ENCODE assay signal across 19 cellular contexts in genomic region chr16:77663711-77664110, GRCh38. TPM values are rescaled to one million over a fixed set of nuclear protein-coding genes. Genes with fewer than 3 reads are reported as not detected.
DNase-seq lines count a peak whose midpoint lies in the region; ATAC-seq, FAIRE-seq and TF ChIP-seq lines count a peak whose summit lies in the region.
"Had no signal": no experiment of that assay in that cellular context is flagged by ENCODE, and none has a peak within 500 bp of the region (broad histone marks: within the 10 kb centered on the region; RNA-seq: fewer than 3 reads in every experiment).

No MANE protein-coding gene starts in this region.

- FAIRE-seq in D721Med (lab: Jason Lieb, UNC) = no peak
- FAIRE-seq: GM12878, H54 had no signal

- H3K9me3 Mint-ChIP-seq in progenitor cell of endocrine pancreas (ENCODE audit: low read depth) = peaks cover 7% of the 10 kb centered on the region

- H3K4me3 Mint-ChIP-seq in progenitor cell of endocrine pancreas (ENCODE audit: low read depth) = no peak overlapping the region
- H3K4me3 Mint-ChIP-seq: CD4-positive, alpha-beta memory T cell; HFFc6 had no signal

- peaks cover 4% of the 10 kb centered on the region for H3K4me1 Mint-ChIP-seq in progenitor cell of endocrine pancreas (ENCODE audit: low read depth)
- H3K4me1 Mint-ChIP-seq: CD4-positive, alpha-beta memory T cell had no signal

- H3K27ac Mint-ChIP-seq in progenitor cell of endocrine pancreas = peak overlapping the region; percentile 33
- H3K27ac Mint-ChIP-seq: CD4-positive, alpha-beta memory T cell; HFFc6 had no signal

- peaks cover 10% of the 10 kb centered on the region for H3K27me3 Mint-ChIP-seq in progenitor cell of endocrine pancreas

- H3K27ac ChIP-seq in WERI-Rb-1 = peak overlapping the region; percentile 44

- no peak for ATAC-seq in HG03571 (IDR thresholded peaks at IDR 0.05; ENCODE audit: unreplicated experiment)
- ATAC-seq: GM12878 had no signal

- H3K27me3 ChIP-seq in WERI-Rb-1 (ENCODE audit: insufficient read depth, low read depth, severe bottlenecking) = no peaks in the 10 kb centered on the region

- TF ChIP-seq CTCF in D721Med (IDR thresholded peaks at IDR 0.05; ENCODE audit: insufficient read depth, missing control alignments) (no peak), WERI-Rb-1 (IDR thresholded peaks at IDR 0.05; ENCODE audit: low read depth, low read length) (no peak), progenitor cell of endocrine pancreas (IDR thresholded peaks at IDR 0.05; ENCODE audit: unreplicated experiment) (no peak)

- no peaks in the 10 kb centered on the region for H3K36me3 ChIP-seq in WERI-Rb-1
- H3K36me3 ChIP-seq: HAP-1 had no signal

- DNase-seq in D721Med (ENCODE audit: insufficient read length, low spot score) = peak; percentile 17
- DNase-seq in NCI-H524 treated with DMSO at 0.1 percent for 48 hours (lab: John Stamatoyannopoulos, UW) = peak; percentile 96
- DNase-seq in WERI-Rb-1 = peak; percentile 70
- no peak for DNase-seq in progenitor cell of endocrine pancreas (ENCODE audit: low spot score, unreplicated experiment)
- no peak for DNase-seq in NCI-H2029 (lab: John Stamatoyannopoulos, UW)
- DNase-seq in SKM-1 treated with dmso at 0.1 percent for 144 hours (lab: John Stamatoyannopoulos, UW; ENCODE audit: unreplicated experiment) = no peak
- DNase-seq: C1 segment of cervical spinal cord; Calu3; CD4-positive, alpha-beta memory T cell; COR-L47; DMS153; DND-41; GDM1; GOT3; HFFc6 had no signal

- H3K9me3 ChIP-seq in WERI-Rb-1 (ENCODE audit: severe bottlenecking) = peaks cover 16% of the 10 kb centered on the region
- H3K9me3 ChIP-seq: HAP-1 had no signal

- no peaks in the 10 kb centered on the region for H3K36me3 Mint-ChIP-seq in progenitor cell of endocrine pancreas (ENCODE audit: insufficient read depth)
- H3K36me3 Mint-ChIP-seq: CD4-positive, alpha-beta memory T cell had no signal

- no peak overlapping the region for H3K4me3 ChIP-seq in WERI-Rb-1 (ENCODE audit: low read depth, low read length)
- H3K4me3 ChIP-seq: GM12878, HAP-1 had no signal

RNA-seq across cellular contexts. Expression of gene NUDT7, which starts 58.6 kb away (rescaled TPM):
- 4.2 and 5.7 TPM in 2 replicates for total RNA-seq in progenitor cell of endocrine pancreas

Comparison
In these comparisons a context has a peak if more than half of its experiments do, and no peak if none do; other contexts are left out.
1. DNase-seq: peak in D721Med (single experiment), NCI-H524 treated with DMSO at 0.1 percent for 48 hours (single experiment) and WERI-Rb-1 (single experiment); none in progenitor cell of endocrine pancreas (single experiment), NCI-H2029 (single experiment) and SKM-1 treated with dmso at 0.1 percent for 144 hours (single experiment).